ENCODE assay signal across 9 cellular contexts in the genomic region with DNA sequence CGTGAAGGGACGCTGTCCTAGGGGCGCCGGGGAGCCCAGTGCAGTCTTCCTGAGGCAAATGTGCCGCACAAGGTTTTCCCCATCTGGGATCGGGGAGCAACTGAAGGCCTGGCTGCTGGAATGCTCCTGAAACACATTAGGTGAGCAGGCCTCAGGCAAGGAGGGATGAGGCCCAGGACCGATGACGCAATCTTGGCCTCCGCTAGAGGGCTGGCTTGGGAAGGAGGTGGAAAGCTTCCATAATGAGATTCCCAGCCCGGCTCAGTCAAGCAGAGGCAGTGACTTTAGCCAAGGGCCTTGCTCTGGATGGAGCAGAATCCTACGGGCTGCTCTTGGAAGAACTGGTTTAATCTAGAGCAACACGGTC. TPM values are rescaled to one million over a fixed set of nuclear protein-coding genes. Genes with fewer than 3 reads are reported as not detected.
DNase-seq lines count a peak whose midpoint lies in the region; ATAC-seq, FAIRE-seq and TF ChIP-seq lines count a peak whose summit lies in the region.
"Had no signal": no experiment of that assay in that cellular context is flagged by ENCODE, and none has a peak within 500 bp of the region (broad histone marks: within the 10 kb centered on the region; RNA-seq: fewer than 3 reads in every experiment).

No MANE protein-coding gene starts in this region.

- H3K27ac ChIP-seq in heart left ventricle (peak overlapping the region in 5 of 12 donors; percentile 3 to 83 (median 41)), pancreas (peak overlapping the region in 1 of 4 donors; percentile 27)

- H3K36me3 ChIP-seq in heart left ventricle (no peaks in the 10 kb centered on the region), pancreas (no peaks in the 10 kb centered on the region)

- intact Hi-C loops in heart left ventricle (cut with DNase I), result loop anchor here in 1 of 10 donors (10.0 kb wide), 1 partner anchor 296 kb away; no protein-coding TSS in a partner anchor
- intact Hi-C loops in pancreas (cut with DNase I), result loop anchor here in 1 of 3 donors (10.0 kb wide), 1 partner anchor 136 kb away; no protein-coding TSS in a partner anchor

- no peaks in the 10 kb centered on the region for H3K36me3 Mint-ChIP-seq in T-helper 17 cell (ENCODE audit: low read depth)

- H3K27me3 Mint-ChIP-seq in T-helper 17 cell, result no peaks in the 10 kb centered on the region

- ATAC-seq in T-helper 17 cell (no peak), heart left ventricle (peak; percentile 74 to 93 (median 87)), pancreas (peak; percentile 28 to 56 (median 37)), GM18505 (IDR thresholded peaks at IDR 0.05; ENCODE audit: unreplicated experiment) (no peak), HG03097 (IDR thresholded peaks at IDR 0.05; ENCODE audit: low FRiP score, unreplicated experiment) (no peak), HG03139 (IDR thresholded peaks at IDR 0.05; ENCODE audit: unreplicated experiment) (no peak)

- 40 to 74% (median 52%) methylated on average over 12 of the region's 12 CpGs for WGBS in heart left ventricle, 4 donors
- WGBS in pancreas, 2 donors, result 70% methylated on average over 12 of the region's 12 CpGs

- peaks cover 0 to 16% (median 0%) of the 10 kb centered on the region in 9 donors for H3K27me3 ChIP-seq in heart left ventricle
- H3K27me3 ChIP-seq in pancreas, result no peaks in the 10 kb centered on the region

- H3K4me3 ChIP-seq in heart left ventricle, result no peak overlapping the region
- H3K4me3 ChIP-seq in pancreas, result no peak overlapping the region

- TF ChIP-seq CTCF in heart left ventricle (IDR thresholded peaks at IDR 0.05) (peak in 7 of 12 donors; percentile 5 to 44 (median 28)), pancreas (IDR thresholded peaks at IDR 0.05) (no peak)

- no peak for FAIRE-seq in pancreas (lab: Jason Lieb, UNC)

- H3K27ac Mint-ChIP-seq in T-helper 17 cell, result no peak overlapping the region
- H3K27ac Mint-ChIP-seq: activated T-cell treated with anti-CD3 and anti-CD28 coated beads, Interleukin-2, amount 50 U/mL, for 24 hours had no signal

- no peaks in the 10 kb centered on the region for H3K9me3 ChIP-seq in T-helper 17 cell (ENCODE audit: control insufficient read depth, low read length, poor library complexity, severe bottlenecking)
- H3K9me3 ChIP-seq in heart left ventricle, result no peaks in the 10 kb centered on the region
- H3K9me3 ChIP-seq in pancreas, result no peaks in the 10 kb centered on the region

- peaks cover 20% of the 10 kb centered on the region for H3K4me1 Mint-ChIP-seq in T-helper 17 cell

- H3K4me1 ChIP-seq in heart left ventricle (peaks cover 0 to 19% (median 11%) of the 10 kb centered on the region in 12 donors), pancreas (peaks cover 0 to 7% (median 0%) of the 10 kb centered on the region in 3 donors)

- no peak for TF ChIP-seq POLR2A in heart left ventricle (IDR thresholded peaks at IDR 0.05)
- no peak for TF ChIP-seq POLR2A in GM18505 (IDR thresholded peaks at IDR 0.05; ENCODE audit: borderline replicate concordance, extremely low read depth, insufficient read depth, insufficient read length)

- peak in 10 of 14 donors; percentile 12 to 91 (median 52) for DNase-seq in C1 segment of cervical spinal cord (lab: John Stamatoyannopoulos, UW)
- no peak for DNase-seq in T-helper 17 cell
- DNase-seq in heart left ventricle, result peak; percentile 76 to 84 (median 80)
- peak in 5 of 6 donors; percentile 54 to 73 (median 58) for DNase-seq in pancreas
- no peak for DNase-seq in activated CD4-positive, CD25-positive, alpha-beta regulatory T cell (lab: John Stamatoyannopoulos, UW)
- DNase-seq: activated T-cell treated with anti-CD3 and anti-CD28 coated beads, Interleukin-2, amount 50 U/mL, for 24 hours had no signal

- peak overlapping the region; percentile 15 for H3K4me3 Mint-ChIP-seq in T-helper 17 cell
- H3K4me3 Mint-ChIP-seq: activated T-cell treated with anti-CD3 and anti-CD28 coated beads, Interleukin-2, amount 50 U/mL, for 24 hours had no signal

RNA-seq across cellular contexts. Expression of gene CPN2, which starts 50.8 kb away (rescaled TPM):
- total RNA-seq in T-helper 17 cell, result not detected
- total RNA-seq in heart left ventricle, result 1 to 10 TPM in 3 of 9 donors, under 1 TPM in 6; 0.17 to 6.0 (median 0.77) TPM
- polyA plus RNA-seq in heart left ventricle, result under 1 TPM; 0.14 to 0.72 TPM
- under 1 TPM in 1 of 6 donors, not detected in 5; 0.09 TPM for total RNA-seq in pancreas
- not detected for polyA plus RNA-seq in pancreas

Comparison
In these comparisons a context has a peak if more than half of its experiments do, and no peak if none do; other contexts are left out.
1. DNase-seq: peak in C1 segment of cervical spinal cord (10 of 14), heart left ventricle (5 of 5) and pancreas (5 of 6); none in T-helper 17 cell (0 of 3) and activated CD4-positive, CD25-positive, alpha-beta regulatory T cell (0 of 4).
2. ATAC-seq: peak in heart left ventricle (4 of 4) and pancreas (4 of 4); none in T-helper 17 cell (single experiment), GM18505 (single experiment), HG03097 (single experiment) and HG03139 (single experiment).
3. CTCF ChIP-seq: peak in heart left ventricle (7 of 12); none in pancreas (0 of 4).